28 cellular contexts compared by ENCODE assay signal in the genomic region with DNA sequence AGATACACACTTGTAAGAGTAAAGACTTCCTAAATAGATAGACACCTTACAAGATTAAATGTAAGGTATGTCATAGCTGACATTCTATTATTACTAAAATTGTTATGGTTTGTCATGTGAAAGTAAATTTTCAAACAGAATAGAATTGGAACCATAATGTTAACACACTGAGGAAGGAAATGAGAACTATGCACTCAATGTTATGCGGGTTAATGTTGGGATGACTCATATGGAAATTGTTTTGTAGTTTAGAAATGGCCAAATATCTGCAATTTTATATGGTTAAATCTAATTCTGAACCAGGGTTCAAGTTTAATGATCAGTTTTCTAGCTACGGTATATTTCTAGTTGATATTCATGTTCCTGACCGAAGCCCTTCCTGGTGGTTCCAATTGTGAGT.
"Had no signal": no experiment of that assay in that cellular context is flagged by ENCODE, and none has a peak within 500 bp of the region (broad histone marks: within the 10 kb centered on the region; RNA-seq: fewer than 3 reads in every experiment).

No MANE protein-coding gene starts in this region.

- H3K27me3 Mint-ChIP-seq: activated naive CD8-positive, alpha-beta T cell treated with anti-CD3 and anti-CD28 coated beads, Interleukin-2, amount 10 ng/mL, durations not matched to agents 7 days and 5 days; memory B cell; stimulated activated naive B cell treated with anti-CD40 and anti-IgM and Interleukin-4, amounts not matched to agents 10 μg/mL and 1 μg/mL and 100 μg/mL, for 72 hours had no signal

- DNase-seq: activated CD4-positive, alpha-beta T cell treated with anti-CD3 and anti-CD28 coated beads for 36 hours; activated CD4-positive, CD25-positive, alpha-beta regulatory T cell; activated CD8-positive, alpha-beta memory T cell treated with anti-CD3 and anti-CD28 coated beads for 24 hours; activated effector memory CD4-positive, alpha-beta T cell treated with anti-CD3 and anti-CD28 coated beads, Interleukin-2, amount 50 U/mL, for 16 hours; activated naive CD4-positive, alpha-beta T cell treated with anti-CD3 and anti-CD28 coated beads for 36 hours; activated naive CD8-positive, alpha-beta T cell treated with anti-CD3 and anti-CD28 coated beads, Interleukin-2, amount 10 ng/mL, durations not matched to agents 7 days and 5 days; activated T-cell treated with anti-CD3 and anti-CD28 coated beads, Interleukin-2, amount 50 U/mL, for 1 hour; amniotic stem cell; dorsolateral prefrontal cortex; effector memory CD4-positive, alpha-beta T cell; head of caudate nucleus; hypothalamus; immature natural killer cell; midbrain; naive thymus-derived CD4-positive, alpha-beta T cell; nucleus accumbens; psoas muscle; sigmoid colon; small intestine; stimulated activated CD4-positive, alpha-beta T cell treated with anti-CD3 and anti-CD28 coated beads, Interleukin-2, amount 100 ng/mL, for 24 hours; stimulated activated naive B cell treated with anti-CD40 and anti-IgM and Interleukin-4, amounts not matched to agents 10 μg/mL and 1 μg/mL and 100 μg/mL, for 72 hours had no signal

- ATAC-seq: activated CD4-positive, alpha-beta T cell treated with anti-CD3 and anti-CD28 coated beads for 36 hours; gastroesophageal sphincter; naive thymus-derived CD4-positive, alpha-beta T cell; psoas muscle; stimulated activated naive B cell treated with anti-CD40 and anti-IgM and Interleukin-4, amounts not matched to agents 10 μg/mL and 1 μg/mL and 100 μg/mL, for 72 hours had no signal

- H3K4me3 Mint-ChIP-seq: activated CD4-positive, alpha-beta T cell treated with anti-CD3 and anti-CD28 coated beads for 36 hours; activated naive CD4-positive, alpha-beta T cell treated with anti-CD3 and anti-CD28 coated beads for 36 hours; activated naive CD8-positive, alpha-beta T cell treated with anti-CD3 and anti-CD28 coated beads, Interleukin-2, amount 10 ng/mL, durations not matched to agents 7 days and 5 days; activated T-helper 1 cell treated with anti-CD3 and anti-CD28 coated beads, Interleukin-12 subunit alpha, Interleukin-12 subunit beta, Interleukin-2, Interleukin-4 antibody, amounts not matched to agents 30 ng/mL and 10 ng/mL and 1 ng/mL, durations not matched to agents 14 hours and 24 hours and 36 hours; central memory CD8-positive, alpha-beta T cell; immature natural killer cell; memory B cell; naive thymus-derived CD4-positive, alpha-beta T cell; neural crest cell; stimulated activated naive B cell treated with anti-CD40 and anti-IgM and Interleukin-4, amounts not matched to agents 10 μg/mL and 1 μg/mL and 100 μg/mL, for 72 hours had no signal

- H3K27ac ChIP-seq: dorsolateral prefrontal cortex, gastroesophageal sphincter, parathyroid adenoma, psoas muscle, sigmoid colon, tibial nerve had no signal

- H3K4me3 ChIP-seq: dorsolateral prefrontal cortex, gastroesophageal sphincter, psoas muscle, sigmoid colon, tibial nerve had no signal

- H3K27ac Mint-ChIP-seq: activated CD4-positive, alpha-beta T cell treated with anti-CD3 and anti-CD28 coated beads for 36 hours; activated naive CD4-positive, alpha-beta T cell treated with anti-CD3 and anti-CD28 coated beads for 36 hours; activated naive CD8-positive, alpha-beta T cell treated with anti-CD3 and anti-CD28 coated beads, Interleukin-2, amount 10 ng/mL, durations not matched to agents 7 days and 5 days; activated T-helper 1 cell treated with anti-CD3 and anti-CD28 coated beads, Interleukin-12 subunit alpha, Interleukin-12 subunit beta, Interleukin-2, Interleukin-4 antibody, amounts not matched to agents 30 ng/mL and 10 ng/mL and 1 ng/mL, durations not matched to agents 14 hours and 24 hours and 36 hours; immature natural killer cell; memory B cell; naive thymus-derived CD4-positive, alpha-beta T cell; stimulated activated naive B cell treated with anti-CD40 and anti-IgM and Interleukin-4, amounts not matched to agents 10 μg/mL and 1 μg/mL and 100 μg/mL, for 72 hours had no signal

- H3K4me1 Mint-ChIP-seq: central memory CD8-positive, alpha-beta T cell had no signal

- H3K36me3 Mint-ChIP-seq: activated naive CD8-positive, alpha-beta T cell treated with anti-CD3 and anti-CD28 coated beads, Interleukin-2, amount 10 ng/mL, durations not matched to agents 7 days and 5 days; memory B cell; naive thymus-derived CD4-positive, alpha-beta T cell had no signal

- H3K9me3 Mint-ChIP-seq: central memory CD8-positive, alpha-beta T cell; immature natural killer cell; memory B cell; neural crest cell had no signal
